ENCODE assay signal across 2 cellular contexts in genomic region chr16:18346993-18347392, GRCh38. TPM values are rescaled to one million over a fixed set of nuclear protein-coding genes. Genes with fewer than 3 reads are reported as not detected.
"Had no signal": no experiment of that assay in that cellular context is flagged by ENCODE, and none has a peak within 500 bp of the region (broad histone marks: within the 10 kb centered on the region; RNA-seq: fewer than 3 reads in every experiment).

No MANE protein-coding gene starts in this region.

RNA-seq across cellular contexts. Expression of gene NPIPA8, which starts 10.5 kb away (rescaled TPM):
- total RNA-seq: activated CD4-positive, alpha-beta memory T cell treated with anti-CD3 and anti-CD28 coated beads, Interleukin-2, amount 10 ng/mL, durations not matched to agents 7 days and 5 days; body of pancreas had no signal
